In the genomic region with DNA sequence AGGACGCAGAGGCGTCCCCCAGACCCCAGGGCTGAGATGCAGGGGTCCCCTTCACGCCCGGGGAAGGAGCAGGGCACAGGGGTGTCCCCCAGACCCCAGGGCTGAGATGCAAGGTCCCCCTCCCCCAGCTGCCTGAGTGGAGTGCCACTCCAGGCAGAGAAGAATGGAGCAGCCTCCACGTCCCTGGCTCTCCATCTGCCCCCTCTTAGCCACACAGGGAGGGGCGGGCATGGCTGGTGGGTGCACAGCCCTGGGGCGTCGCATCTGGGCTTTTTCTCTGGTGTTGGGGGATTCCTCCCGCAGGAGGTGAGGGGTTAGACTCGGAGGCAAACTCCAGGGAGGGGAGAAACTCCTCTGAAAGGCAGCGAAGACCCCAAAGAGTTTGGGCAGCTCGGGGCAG, we compare ENCODE assay signal across 22 cellular contexts. TPM values are rescaled to one million over a fixed set of nuclear protein-coding genes. Genes with fewer than 3 reads are reported as not detected.
DNase-seq lines count a peak whose midpoint lies in the region; ATAC-seq and TF ChIP-seq lines count a peak whose summit lies in the region.
"Had no signal": no experiment of that assay in that cellular context is flagged by ENCODE, and none has a peak within 500 bp of the region (broad histone marks: within the 10 kb centered on the region; RNA-seq: fewer than 3 reads in every experiment).

No MANE protein-coding gene starts in this region.

- no peaks in the 10 kb centered on the region for H3K27me3 ChIP-seq in H9 (ENCODE audit: insufficient read depth, low read length)

- no peaks in the 10 kb centered on the region for H3K23me2 ChIP-seq in H9 (ENCODE audit: insufficient read length, low read depth, low read length, poor library complexity, severe bottlenecking)

- H3K27ac ChIP-seq in H9 (ENCODE audit: insufficient read length, low read depth, low read length): no peak overlapping the region
- H3K27ac ChIP-seq: 22Rv1, HL-60 had no signal

- no peak for ATAC-seq in GM21529 (IDR thresholded peaks at IDR 0.05; ENCODE audit: unreplicated experiment)
- ATAC-seq in activated T-helper 17 cell treated with anti-CD3 and anti-CD28 coated beads, Interleukin-2, amount 50 U/mL, for 72 hours (replicated peaks): no peak

- no peak overlapping the region for H3K4me3 Mint-ChIP-seq in H9
- H3K4me3 Mint-ChIP-seq in glutamatergic neuron (ENCODE audit: unreplicated experiment): peak overlapping the region; percentile 23
- H3K4me3 Mint-ChIP-seq in activated T-helper 17 cell treated with anti-CD3 and anti-CD28 coated beads, Interleukin-2, amount 50 U/mL, for 72 hours: no peak overlapping the region
- H3K4me3 Mint-ChIP-seq: CD4-positive, CD25-positive, alpha-beta regulatory T cell; CD8-positive, alpha-beta memory T cell had no signal

- no peak overlapping the region for H3K4me2 ChIP-seq in H9 (ENCODE audit: insufficient read depth, insufficient read length, low read length)

- H2BK120ac ChIP-seq in H9 (ENCODE audit: low read depth, low read length, poor library complexity, severe bottlenecking): no peak overlapping the region

- H3K27ac Mint-ChIP-seq in H9 (no peak overlapping the region), glutamatergic neuron (ENCODE audit: unreplicated experiment) (peak overlapping the region; percentile 64)
- H3K27ac Mint-ChIP-seq in activated T-helper 17 cell treated with anti-CD3 and anti-CD28 coated beads, Interleukin-2, amount 50 U/mL, for 72 hours: no peak overlapping the region
- H3K27ac Mint-ChIP-seq: CD8-positive, alpha-beta memory T cell had no signal

- no peak overlapping the region for H3K9ac ChIP-seq in H9 (ENCODE audit: extremely low read depth, insufficient read length, low read length)

- H4K20me1 ChIP-seq in H9 (ENCODE audit: control insufficient read depth, insufficient read depth, insufficient read length): no peaks in the 10 kb centered on the region

- H2BK15ac ChIP-seq in H9 (ENCODE audit: low read depth, low read length): no peak overlapping the region

- no peak overlapping the region for H2BK20ac ChIP-seq in H9 (ENCODE audit: low read depth, low read length, poor library complexity, severe bottlenecking)

- no peak overlapping the region for H4K5ac ChIP-seq in H9 (ENCODE audit: insufficient read length, low read depth, low read length)

- no peaks in the 10 kb centered on the region for H3K9me3 ChIP-seq in H9 (ENCODE audit: control insufficient read depth, low read depth, low read length)

- no peak overlapping the region for H3K18ac ChIP-seq in H9 (ENCODE audit: insufficient read length, low read depth, low read length)

- H3K14ac ChIP-seq in H9 (ENCODE audit: insufficient read depth, low read length): 0 out of 2 replicates have a peak overlapping the region, but pooled peaks have one; percentile 57

- no peak overlapping the region for H4K8ac ChIP-seq in H9 (replicated peaks; ENCODE audit: insufficient read length, low read depth, low read length)

- H3K79me1 ChIP-seq in H9 (ENCODE audit: insufficient read depth, low read depth, low read length, poor library complexity, severe bottlenecking): no peaks in the 10 kb centered on the region

- H4K91ac ChIP-seq in H9 (ENCODE audit: insufficient read length, low read depth, low read length): no peak overlapping the region

- H3T11ph ChIP-seq in H9 (ENCODE audit: low read length): no peak overlapping the region

- H2BK5ac ChIP-seq in H9 (ENCODE audit: insufficient read length, low read length): no peak overlapping the region

- DNase-seq in DMS 273 (lab: John Stamatoyannopoulos, UW; ENCODE audit: unreplicated experiment) (peak; percentile 54), DMS 273 treated with DMSO at 0.1 percent for 48 hours (lab: John Stamatoyannopoulos, UW) (no peak), 8988T (peak; percentile 20), H9 (no peak), glutamatergic neuron (peak; percentile 12), hippocampal formation (lab: John Stamatoyannopoulos, UW) (no peak)
- DNase-seq: C1 segment of cervical spinal cord; CD4-positive, CD25-positive, alpha-beta regulatory T cell; CD8-positive, alpha-beta memory T cell; COR-L47; DMS153; DMS79; GDM1; HCEC 1CT had no signal

- H3K4me1 Mint-ChIP-seq in H9 (peaks cover 13 to 16% of the 10 kb centered on the region in 2 experiments), glutamatergic neuron (ENCODE audit: low read depth, unreplicated experiment) (peaks cover 24% of the 10 kb centered on the region)
- no peaks in the 10 kb centered on the region for H3K4me1 Mint-ChIP-seq in activated T-helper 17 cell treated with anti-CD3 and anti-CD28 coated beads, Interleukin-2, amount 50 U/mL, for 72 hours
- H3K4me1 Mint-ChIP-seq: CD4-positive, CD25-positive, alpha-beta regulatory T cell had no signal

- H3K4me1 ChIP-seq in H9 (ENCODE audit: insufficient read depth, low read length): no peaks in the 10 kb centered on the region

- WGBS in H9 (ENCODE audit: extremely low coverage, insufficient read length, low lambda C conversion rate): no CpG with 5 or more reads among the region's 12 CpGs

- no peak for TF ChIP-seq CTCF in H9 (conservative IDR thresholded peaks at IDR 0.05)
- no peak for TF ChIP-seq CTCF in glutamatergic neuron (IDR thresholded peaks at IDR 0.05; ENCODE audit: partially characterized antibody, unreplicated experiment)

- H2AK5ac ChIP-seq in H9 (ENCODE audit: insufficient read length, low read length): no peak overlapping the region

- no peak overlapping the region for H2BK12ac ChIP-seq in H9 (ENCODE audit: insufficient read length, low read depth, low read length)

- no peak overlapping the region for H3K56ac ChIP-seq in H9 (ENCODE audit: insufficient read length, low read depth, low read length)

- no peak overlapping the region for H3K23ac ChIP-seq in H9 (ENCODE audit: insufficient read length, low read depth, low read length)

- H3K27me3 Mint-ChIP-seq in H9 (ENCODE audit: low read depth): peaks cover 51% of the 10 kb centered on the region
- peaks cover 11% of the 10 kb centered on the region for H3K27me3 Mint-ChIP-seq in glutamatergic neuron (ENCODE audit: unreplicated experiment)
- no peaks in the 10 kb centered on the region for H3K27me3 Mint-ChIP-seq in activated T-helper 17 cell treated with anti-CD3 and anti-CD28 coated beads, Interleukin-2, amount 50 U/mL, for 72 hours

- no peaks in the 10 kb centered on the region for H3K79me2 ChIP-seq in H9 (ENCODE audit: insufficient read depth, low read length)

- H3K9me3 Mint-ChIP-seq in H9: no peaks in the 10 kb centered on the region
- H3K9me3 Mint-ChIP-seq in glutamatergic neuron (ENCODE audit: unreplicated experiment): peaks cover 3% of the 10 kb centered on the region
- no peaks in the 10 kb centered on the region for H3K9me3 Mint-ChIP-seq in activated T-helper 17 cell treated with anti-CD3 and anti-CD28 coated beads, Interleukin-2, amount 50 U/mL, for 72 hours
- H3K9me3 Mint-ChIP-seq: CD4-positive, CD25-positive, alpha-beta regulatory T cell; CD8-positive, alpha-beta memory T cell had no signal

- no peak overlapping the region for H2AFZ ChIP-seq in H9 (ENCODE audit: low read length)

- H3K36me3 Mint-ChIP-seq in H9 (ENCODE audit: insufficient read depth in 1 of 3, low read depth in 3 of 3): no peaks in the 10 kb centered on the region
- no peaks in the 10 kb centered on the region for H3K36me3 Mint-ChIP-seq in glutamatergic neuron (ENCODE audit: unreplicated experiment)
- H3K36me3 Mint-ChIP-seq in activated T-helper 17 cell treated with anti-CD3 and anti-CD28 coated beads, Interleukin-2, amount 50 U/mL, for 72 hours (ENCODE audit: low read depth): no peaks in the 10 kb centered on the region
- H3K36me3 Mint-ChIP-seq: CD4-positive, CD25-positive, alpha-beta regulatory T cell had no signal

- H3K4ac ChIP-seq in H9 (ENCODE audit: low read depth, low read length): no peak overlapping the region

RNA-seq across cellular contexts. Expression of gene CIBAR2, which starts 17.5 kb away (rescaled TPM):
- not detected in 2 replicates for total RNA-seq in H9 (2021)
- not detected for total RNA-seq in glutamatergic neuron (ENCODE audit: unreplicated experiment)
- total RNA-seq in activated T-helper 17 cell treated with anti-CD3 and anti-CD28 coated beads, Interleukin-2, amount 50 U/mL, for 72 hours: under 1 TPM in 1 of 2 donors, not detected in 1; 0.34 TPM
- total RNA-seq: A673; CD4-positive, CD25-positive, alpha-beta regulatory T cell; CD8-positive, alpha-beta memory T cell; Daoy; H1; HT1080 had no signal

Comparison
In these comparisons a context has a peak if more than half of its experiments do, and no peak if none do; other contexts are left out.
1. DNase-seq: peak in DMS 273 (single experiment), 8988T (single experiment) and glutamatergic neuron (single experiment); none in DMS 273 treated with DMSO at 0.1 percent for 48 hours (single experiment), H9 (single experiment) and hippocampal formation (0 of 2).